ENCODE assay signal across 1 cellular context in the genomic region with DNA sequence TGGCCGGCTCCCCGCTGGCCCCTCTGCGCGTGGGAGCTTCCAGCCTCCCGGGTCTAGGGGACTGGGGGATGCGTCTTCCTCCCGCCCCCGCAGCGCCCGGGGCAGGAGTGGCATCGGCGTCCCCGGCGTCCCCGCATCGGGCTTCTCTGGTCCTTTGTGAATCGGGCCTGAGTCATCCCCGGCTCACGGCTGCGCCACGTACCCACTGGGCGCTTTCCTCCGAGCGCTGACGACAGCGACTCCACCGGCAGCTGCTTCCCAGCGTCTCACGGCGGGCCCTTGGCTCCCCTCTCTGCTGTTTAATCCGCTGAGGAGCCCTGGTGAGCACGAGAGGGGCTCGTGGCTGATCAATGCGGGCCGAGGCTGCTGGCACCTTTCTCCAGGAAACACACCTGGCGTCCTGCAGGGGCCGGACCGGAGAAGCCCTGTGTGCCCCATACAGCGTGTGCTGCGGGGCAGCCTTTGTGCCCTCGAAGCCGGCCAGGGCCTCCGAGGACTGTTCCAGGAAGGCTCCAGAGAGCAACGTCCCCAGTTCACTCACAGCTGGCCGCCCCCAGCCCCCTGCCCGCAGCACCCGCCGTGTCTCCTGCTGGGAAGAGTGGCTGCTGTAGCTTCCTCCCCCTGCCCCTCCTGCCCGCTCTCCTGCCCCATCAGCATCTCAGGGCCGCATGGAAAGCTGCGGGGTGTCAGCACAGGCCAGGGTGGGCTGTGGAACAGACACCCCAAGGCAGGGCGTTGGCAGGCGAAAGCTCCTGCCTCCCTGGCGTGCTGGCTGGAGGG.
TF ChIP-seq lines count a peak whose summit lies in the region.

No MANE protein-coding gene starts in this region.

TF ChIP-seq in SK-N-SH, 30 proteins besides CTCF, POLR2A, EP300 and RAD21 (continued from another document):
- TF ChIP-seq POLR2AphosphoS5 (IDR thresholded peaks at IDR 0.05; ENCODE audit: low read depth, low read length), result no peak
- no peak for TF ChIP-seq NRF1 (IDR thresholded peaks at IDR 0.05; ENCODE audit: low read depth, low read length)
- peak; percentile 48; the same call in 1 of the 2 replicates for TF ChIP-seq FOSL2 (IDR thresholded peaks at IDR 0.05; ENCODE audit: borderline replicate concordance, low read depth)
- TF ChIP-seq, protein P1, sequence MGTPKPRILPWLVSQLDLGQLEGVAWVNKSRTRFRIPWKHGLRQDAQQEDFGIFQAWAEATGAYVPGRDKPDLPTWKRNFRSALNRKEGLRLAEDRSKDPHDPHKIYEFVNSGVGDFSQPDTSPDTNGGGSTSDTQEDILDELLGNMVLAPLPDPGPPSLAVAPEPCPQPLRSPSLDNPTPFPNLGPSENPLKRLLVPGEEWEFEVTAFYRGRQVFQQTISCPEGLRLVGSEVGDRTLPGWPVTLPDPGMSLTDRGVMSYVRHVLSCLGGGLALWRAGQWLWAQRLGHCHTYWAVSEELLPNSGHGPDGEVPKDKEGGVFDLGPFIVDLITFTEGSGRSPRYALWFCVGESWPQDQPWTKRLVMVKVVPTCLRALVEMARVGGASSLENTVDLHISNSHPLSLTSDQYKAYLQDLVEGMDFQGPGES (IDR thresholded peaks at IDR 0.05; ENCODE audit: low read depth, low read length), result no peak
- no peak for TF ChIP-seq CHD2 (IDR thresholded peaks at IDR 0.05; ENCODE audit: low read length, partially characterized antibody)
- TF ChIP-seq, protein P2, sequence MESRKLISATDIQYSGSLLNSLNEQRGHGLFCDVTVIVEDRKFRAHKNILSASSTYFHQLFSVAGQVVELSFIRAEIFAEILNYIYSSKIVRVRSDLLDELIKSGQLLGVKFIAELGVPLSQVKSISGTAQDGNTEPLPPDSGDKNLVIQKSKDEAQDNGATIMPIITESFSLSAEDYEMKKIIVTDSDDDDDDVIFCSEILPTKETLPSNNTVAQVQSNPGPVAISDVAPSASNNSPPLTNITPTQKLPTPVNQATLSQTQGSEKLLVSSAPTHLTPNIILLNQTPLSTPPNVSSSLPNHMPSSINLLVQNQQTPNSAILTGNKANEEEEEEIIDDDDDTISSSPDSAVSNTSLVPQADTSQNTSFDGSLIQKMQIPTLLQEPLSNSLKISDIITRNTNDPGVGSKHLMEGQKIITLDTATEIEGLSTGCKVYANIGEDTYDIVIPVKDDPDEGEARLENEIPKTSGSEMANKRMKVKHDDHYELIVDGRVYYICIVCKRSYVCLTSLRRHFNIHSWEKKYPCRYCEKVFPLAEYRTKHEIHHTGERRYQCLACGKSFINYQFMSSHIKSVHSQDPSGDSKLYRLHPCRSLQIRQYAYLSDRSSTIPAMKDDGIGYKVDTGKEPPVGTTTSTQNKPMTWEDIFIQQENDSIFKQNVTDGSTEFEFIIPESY (IDR thresholded peaks at IDR 0.05; ENCODE audit: borderline replicate concordance, low read depth), result no peak
- no peak for TF ChIP-seq FOXJ3 (CRISPR knock-in tag; IDR thresholded peaks at IDR 0.05)
- no peak for TF ChIP-seq TEAD4 (IDR thresholded peaks at IDR 0.05; ENCODE audit: borderline replicate concordance, insufficient read depth)
- no peak for TF ChIP-seq TCF12 (IDR thresholded peaks at IDR 0.05)
